7 cellular contexts compared by ENCODE assay signal in genomic region chr5:10355071-10355889, GRCh38. TPM values are rescaled to one million over a fixed set of nuclear protein-coding genes. Genes with fewer than 3 reads are reported as not detected.
DNase-seq lines count a peak whose midpoint lies in the region; ATAC-seq and TF ChIP-seq lines count a peak whose summit lies in the region.

No MANE protein-coding gene starts in this region.

- H3K9ac ChIP-seq in ES-I3 (ENCODE audit: low read depth, low read length): peak overlapping the region; percentile 99; the same call in 1 of the 2 replicates
- peak overlapping the region; percentile 38 for H3K9ac ChIP-seq in endocrine pancreas (ENCODE audit: control insufficient read depth, insufficient read depth, low read length)

- no peaks in the 10 kb centered on the region for H3K27me3 ChIP-seq in endocrine pancreas (ENCODE audit: control insufficient read depth, insufficient read depth, low read length)
- H3K27me3 ChIP-seq in neutrophil: no peaks in the 10 kb centered on the region

- DNase-seq in RPMI7951 (ENCODE audit: low read depth): peak; percentile 31
- no peak for DNase-seq in mucosa of gallbladder (ENCODE audit: low spot score)

- peaks cover 18% of the 10 kb centered on the region for H3K4me1 ChIP-seq in ES-I3 (ENCODE audit: insufficient read depth, low read length)
- peaks cover 24% of the 10 kb centered on the region for H3K4me1 ChIP-seq in endocrine pancreas (ENCODE audit: control insufficient read depth, insufficient read depth, low read length)
- H3K4me1 ChIP-seq in neutrophil (ENCODE audit: control insufficient read depth in 1 of 2, insufficient read depth in 1 of 2, low read depth in 1 of 2, low read length in 1 of 2): peaks cover 36 to 59% of the 10 kb centered on the region in 2 experiments

- H3K36me3 ChIP-seq in ES-I3 (ENCODE audit: insufficient read depth, low read length) (no peaks in the 10 kb centered on the region), endocrine pancreas (ENCODE audit: control insufficient read depth, insufficient read depth, low read length) (no peaks in the 10 kb centered on the region), neutrophil (no peaks in the 10 kb centered on the region)

- H3K9me3 ChIP-seq in ES-I3 (ENCODE audit: control insufficient read depth, insufficient read depth, low read length) (no peaks in the 10 kb centered on the region), endocrine pancreas (ENCODE audit: control insufficient read depth, low read length) (no peaks in the 10 kb centered on the region), neutrophil (no peaks in the 10 kb centered on the region)

- H3K27ac ChIP-seq in neutrophil: peak overlapping the region; percentile 93

- peak overlapping the region; percentile 100 for H3K4me3 ChIP-seq in endocrine pancreas (ENCODE audit: control insufficient read depth, insufficient read depth, low read length)
- peak overlapping the region; percentile 85 to 87 for H3K4me3 ChIP-seq in neutrophil (ENCODE audit: low read depth in 1 of 2, low read length in 1 of 2)

- no peak for TF ChIP-seq CTCF in neutrophil (IDR thresholded peaks at IDR 0.05)

- ATAC-seq in HG02973 (IDR thresholded peaks at IDR 0.05; ENCODE audit: unreplicated experiment) (peak; percentile 22), HG03460 (IDR thresholded peaks at IDR 0.05; ENCODE audit: unreplicated experiment) (no peak)

RNA-seq across cellular contexts. Expression of gene MARCHF6, which starts 1.8 kb away (rescaled TPM):
- 18.7 and 22.3 TPM in 2 replicates for total RNA-seq in RPMI7951 (2014; rRNA removed; shearing (Covaris generic))
- 163 TPM for total RNA-seq in mucosa of gallbladder

RNA-seq across cellular contexts. Expression of gene CMBL, which starts 47.6 kb away (rescaled TPM):
- 4.0 and 4.1 TPM in 2 replicates for total RNA-seq in RPMI7951 (2014; rRNA removed; shearing (Covaris generic))
- 90.1 TPM for total RNA-seq in mucosa of gallbladder

Comparison
In these comparisons a context has a peak if more than half of its experiments do, and no peak if none do; other contexts are left out.
1. RNA of gene CMBL, which starts 47.6 kb away (total RNA-seq): 90.1 TPM in mucosa of gallbladder (single experiment); 4.0 to 4.1 TPM in RPMI7951; every median in the first group is over 10 times any median in the second.